32 cellular contexts compared by ENCODE assay signal in the genomic region with DNA sequence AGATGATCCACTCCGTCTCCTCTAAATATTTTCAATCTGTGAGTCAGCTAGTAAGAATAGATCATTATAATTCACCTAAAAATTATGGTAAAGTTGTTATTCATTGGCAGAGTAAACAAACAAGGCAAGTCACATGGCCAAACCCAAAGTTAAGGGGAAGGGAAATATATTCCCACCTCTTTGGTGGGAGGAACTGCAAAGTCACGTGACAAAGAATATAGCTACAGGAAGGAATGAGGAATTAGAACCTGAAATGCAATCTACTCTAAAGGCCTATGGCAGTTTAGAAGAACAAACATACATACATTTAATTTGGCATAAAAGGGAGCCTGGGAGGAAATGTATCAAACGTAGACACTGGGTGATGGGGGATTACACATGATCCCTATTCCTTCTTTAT. TPM values are rescaled to one million over a fixed set of nuclear protein-coding genes. Genes with fewer than 3 reads are reported as not detected.
"Had no signal": no experiment of that assay in that cellular context is flagged by ENCODE, and none has a peak within 500 bp of the region (broad histone marks: within the 10 kb centered on the region; RNA-seq: fewer than 3 reads in every experiment).

No MANE protein-coding gene starts in this region.

- H3K4me1 ChIP-seq: esophagus muscularis mucosa, foreskin keratinocyte, heart left ventricle had no signal

- DNase-seq: activated CD4-positive, alpha-beta memory T cell treated with anti-CD3 and anti-CD28 coated beads for 36 hours; activated CD4-positive, alpha-beta T cell treated with anti-CD3 and anti-CD28 coated beads for 36 hours; activated CD4-positive, alpha-beta T cell treated with anti-CD3 and anti-CD28 coated beads, Interleukin-2, amount 10 ng/mL, durations not matched to agents 24 days and 14 days; activated CD4-positive, CD25-positive, alpha-beta regulatory T cell; activated CD4-positive, CD25-positive, alpha-beta regulatory T cell treated with anti-CD3 and anti-CD28 coated beads, Interleukin-2, amount 50 U/mL, for 72 hours; activated CD8-positive, alpha-beta memory T cell treated with anti-CD3 and anti-CD28 coated beads, Interleukin-2, amount 10 ng/mL, durations not matched to agents 7 days and 5 days; activated CD8-positive, alpha-beta memory T cell treated with anti-CD3 and anti-CD28 coated beads, Interleukin-2, amount 50 U/mL, for 4 hours; activated CD8-positive, alpha-beta T cell treated with anti-CD3 and anti-CD28 coated beads, Interleukin-2, amount 10 ng/mL, durations not matched to agents 7 days and 5 days; activated effector memory CD4-positive, alpha-beta T cell treated with anti-CD3 and anti-CD28 coated beads, Interleukin-2, amount 50 U/mL, for 16 hours; activated naive CD4-positive, alpha-beta T cell treated with anti-CD3 and anti-CD28 coated beads, Interleukin-2, amount 50 U/mL, for 16 hours; activated T-cell treated with anti-CD3 and anti-CD28 coated beads, Interleukin-2, amount 50 U/mL, for 1 hour; activated T-cell treated with anti-CD3 and anti-CD28 coated beads, Interleukin-2, amount 50 U/mL, for 48 hours; amniotic stem cell; anterior cingulate cortex; brain microvascular endothelial cell; dermis blood vessel endothelial cell; effector CD4-positive, alpha-beta T cell; effector memory CD8-positive, alpha-beta T cell; erythroblast; foreskin keratinocyte; gastrocnemius medialis; glutamatergic neuron; heart left ventricle; T-helper 9 cell had no signal

- ATAC-seq: activated CD4-positive, alpha-beta T cell treated with anti-CD3 and anti-CD28 coated beads for 36 hours; activated CD8-positive, alpha-beta memory T cell treated with anti-CD3 and anti-CD28 coated beads, Interleukin-2, amount 10 ng/mL, durations not matched to agents 7 days and 5 days; activated CD8-positive, alpha-beta T cell treated with anti-CD3 and anti-CD28 coated beads, Interleukin-2, amount 10 ng/mL, durations not matched to agents 7 days and 5 days; effector memory CD8-positive, alpha-beta T cell; foreskin keratinocyte; gastrocnemius medialis; heart left ventricle had no signal

- H3K36me3 ChIP-seq: brain microvascular endothelial cell, esophagus muscularis mucosa, gastrocnemius medialis, heart left ventricle had no signal

- FAIRE-seq: astrocyte, bronchial epithelial cell had no signal

- H3K27ac ChIP-seq: brain microvascular endothelial cell, coronary artery, esophagus muscularis mucosa, foreskin keratinocyte, gastrocnemius medialis, heart left ventricle had no signal

- H3K27me3 ChIP-seq: brain microvascular endothelial cell had no signal

- H3K4me3 ChIP-seq: coronary artery, esophagus muscularis mucosa, gastrocnemius medialis, heart left ventricle had no signal

- H3K9me3 ChIP-seq: esophagus muscularis mucosa, gastrocnemius medialis, heart left ventricle had no signal

RNA-seq across cellular contexts. Expression of a gene that starts 48.9 kb away (rescaled TPM):
- total RNA-seq: activated CD8-positive, alpha-beta memory T cell treated with anti-CD3 and anti-CD28 coated beads, Interleukin-2, amount 10 ng/mL, durations not matched to agents 7 days and 5 days; activated T-helper 1 cell treated with anti-CD3 and anti-CD28 coated beads, Interleukin-12 subunit alpha, Interleukin-12 subunit beta, Interleukin-2, Interleukin-4 antibody, amounts not matched to agents 30 ng/mL and 10 ng/mL and 1 ng/mL, durations not matched to agents 14 hours and 24 hours and 36 hours; activated T-helper 2 cell treated with anti-CD3 and anti-CD28 coated beads, Interferon-gamma antibody, Interleukin-2, Interleukin-4, amounts not matched to agents 10 μg/mL and 5 μg/mL and 100 μg/mL, durations not matched to agents 14 hours and 24 hours and 36 hours; cardiac septum; T-helper 2 cell treated with Interferon-gamma antibody and Interleukin-4, amounts not matched to agents 100 ng/mL and 5 ng/mL, for 36 hours had no signal
